In the genomic region with DNA sequence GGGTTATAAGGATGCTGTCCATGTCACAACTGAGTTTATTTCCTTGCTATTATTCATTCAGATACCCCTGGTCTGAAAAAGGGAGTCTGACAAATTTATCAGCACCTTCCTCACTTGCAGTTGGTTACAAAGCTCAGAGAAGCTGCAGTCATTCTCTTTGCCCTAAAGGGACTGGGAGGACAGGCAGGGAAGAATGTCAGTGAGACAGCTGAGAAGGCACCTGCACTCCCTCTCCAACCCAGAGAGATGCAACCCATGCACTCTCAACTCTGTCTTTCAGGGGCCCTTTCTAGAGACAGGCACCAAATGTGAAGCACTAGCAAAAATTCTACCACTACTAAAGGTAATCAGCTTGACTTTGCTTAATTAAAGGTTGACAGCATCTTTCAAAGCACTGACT, we compare ENCODE assay signal across 25 cellular contexts.
DNase-seq lines count a peak whose midpoint lies in the region; ATAC-seq and TF ChIP-seq lines count a peak whose summit lies in the region.
"Had no signal": no experiment of that assay in that cellular context is flagged by ENCODE, and none has a peak within 500 bp of the region (broad histone marks: within the 10 kb centered on the region; RNA-seq: fewer than 3 reads in every experiment).

No MANE protein-coding gene starts in this region.

- H3K9me2 ChIP-seq in PC-3 (replicated peaks; ENCODE audit: low read length) = no peaks in the 10 kb centered on the region

- no peaks in the 10 kb centered on the region for H3K27me3 Mint-ChIP-seq in neural crest cell (ENCODE audit: low read depth)
- H3K27me3 Mint-ChIP-seq: activated B cell treated with CpG ODN at 0.5 μM for 24 hours; CD8-positive, alpha-beta memory T cell had no signal

- H3K9me3 ChIP-seq in PC-3 (ENCODE audit: low read length) = peaks cover 6% of the 10 kb centered on the region; the same call in 1 of the 2 replicates
- H3K9me3 ChIP-seq: SJCRH30 had no signal

- TF ChIP-seq CTCF in PC-3 (conservative IDR thresholded peaks at IDR 0.05; ENCODE audit: low read depth, low read length) = no peak
- no peak for TF ChIP-seq CTCF in neural crest cell (conservative IDR thresholded peaks at IDR 0.05)

- 0 out of 2 replicates have a peak overlapping the region, but pooled peaks have one; percentile 24 for H2AFZ ChIP-seq in PC-3 (ENCODE audit: low read length)

- H3K9ac ChIP-seq in PC-3 (ENCODE audit: low read length) = peak overlapping the region; percentile 70

- CTCF ChIA-PET in PC-3 (lab: Charles Lee) = interaction anchor here (0.6 to 0.9 kb wide), 2 partner anchors 22 to 245 kb away, joined by 5 to 7 read pairs; no protein-coding TSS in a partner anchor

- H3K36me3 Mint-ChIP-seq in neural crest cell (ENCODE audit: low read depth) = peaks cover 10% of the 10 kb centered on the region

- peak overlapping the region; percentile 67 for H3K4me2 ChIP-seq in PC-3 (ENCODE audit: low read length)

- peak overlapping the region; percentile 22 for H3K4me3 Mint-ChIP-seq in neural crest cell
- H3K4me3 Mint-ChIP-seq: activated B cell treated with CpG ODN at 0.5 μM for 24 hours; CD8-positive, alpha-beta memory T cell; HFFc6 had no signal

- H4K20me1 ChIP-seq in PC-3 (ENCODE audit: low read length) = no peaks in the 10 kb centered on the region

- peak overlapping the region; percentile 95 for H3K27ac ChIP-seq in PC-3 (ENCODE audit: low read length)
- H3K27ac ChIP-seq in epithelial cell of prostate = peak overlapping the region; percentile 46
- H3K27ac ChIP-seq: coronary artery, gastroesophageal sphincter, SJCRH30, tibial artery had no signal

- H3K79me2 ChIP-seq in PC-3 (ENCODE audit: low read length) = no peaks in the 10 kb centered on the region

- ATAC-seq in PC-3 = peak; percentile 54
- ATAC-seq: gastroesophageal sphincter had no signal

- TSS peak; percentile 95 for BruUV-seq in PC-3 (replicated peaks; lab: Mats Ljungman, UMichigan)

- DNase-seq in H7 = peak; percentile 42
- peak; percentile 49 for DNase-seq in PC-3
- no peak for DNase-seq in epithelial cell of prostate (ENCODE audit: low read depth, low spot score)
- DNase-seq in neural crest cell (ENCODE audit: low read depth, low spot score) = no peak
- DNase-seq in NCI-H524 treated with DMSO at 0.1 percent for 48 hours (lab: John Stamatoyannopoulos, UW) = no peak
- no peak for DNase-seq in D341Med (ENCODE audit: low spot score)
- no peak for DNase-seq in NOMO-1 (lab: John Stamatoyannopoulos, UW; ENCODE audit: unreplicated experiment in 2 of 2)
- no peak for DNase-seq in midbrain (lab: John Stamatoyannopoulos, UW)
- DNase-seq: activated B cell treated with CpG ODN at 0.5 μM for 24 hours; activated T-cell treated with anti-CD3 and anti-CD28 coated beads, Interleukin-2, amount 50 U/mL, for 72 hours; CD8-positive, alpha-beta memory T cell; DND-41; HFFc6; left cardiac atrium; NCI-H1105 treated with DMSO at 0.1 percent for 48 hours; NCI-H2171; NCI-H748 treated with DMSO at 0.1 percent for 48 hours; nucleus accumbens; right cardiac atrium; stimulated activated CD4-positive, alpha-beta T cell treated with anti-CD3 and anti-CD28 coated beads, Interleukin-15, amount 100 ng/mL, for 24 hours; tibial artery had no signal

- intact Hi-C loops in PC-3 (cut with micrococcal nuclease) = loop anchor here (1.0 to 5.0 kb wide), 4 partner anchors 22 to 250 kb away; a partner anchor contains a TSS

- peaks cover 5% of the 10 kb centered on the region for H3K9me3 Mint-ChIP-seq in neural crest cell

- peaks cover 41% of the 10 kb centered on the region for H3K4me1 Mint-ChIP-seq in neural crest cell
- H3K4me1 Mint-ChIP-seq: activated B cell treated with CpG ODN at 0.5 μM for 24 hours had no signal

- H3K4me1 ChIP-seq in PC-3 (ENCODE audit: insufficient read depth, low read length) = peaks cover 31% of the 10 kb centered on the region
- H3K4me1 ChIP-seq: gastroesophageal sphincter, SJCRH30, tibial artery had no signal

- H3K36me3 ChIP-seq in H7 (replicated peaks; ENCODE audit: control insufficient read depth, insufficient read depth, low read length) (no peaks in the 10 kb centered on the region), PC-3 (ENCODE audit: low read depth, low read length) (peaks cover 3% of the 10 kb centered on the region; the same call in 1 of the 2 replicates)
- H3K36me3 ChIP-seq: SJCRH30 had no signal

- H3K27ac Mint-ChIP-seq in neural crest cell (ENCODE audit: unreplicated experiment) = peak overlapping the region; percentile 75
- H3K27ac Mint-ChIP-seq: activated B cell treated with CpG ODN at 0.5 μM for 24 hours; activated naive CD4-positive, alpha-beta T cell treated with anti-CD3 and anti-CD28 coated beads, Interleukin-2, amount 50 U/mL, for 72 hours; activated T-cell treated with anti-CD3 and anti-CD28 coated beads, Interleukin-2, amount 50 U/mL, for 72 hours; HFFc6 had no signal

- H3K27me3 ChIP-seq in H7 (ENCODE audit: control insufficient read depth, insufficient read depth, low read length) (no peaks in the 10 kb centered on the region), PC-3 (ENCODE audit: low read length) (no peaks in the 10 kb centered on the region)
- H3K27me3 ChIP-seq: gastroesophageal sphincter, tibial artery had no signal

- H3F3A ChIP-seq in PC-3 (ENCODE audit: low read length, unreplicated experiment) = peaks cover 9% of the 10 kb centered on the region

- POLR2A ChIA-PET in PC-3 (lab: Charles Lee; ENCODE audit: unreplicated experiment) = interaction anchor here (0.7 kb wide), 1 partner anchor 73 kb away, joined by 5 read pairs; no protein-coding TSS in a partner anchor

- H3K4me3 ChIP-seq in H7 (ENCODE audit: insufficient read depth, low read depth, low read length) (no peak overlapping the region), PC-3 (ENCODE audit: low read length) (peak overlapping the region; percentile 17; the same call in 1 of the 2 replicates)
- H3K4me3 ChIP-seq: coronary artery, gastroesophageal sphincter, SJCRH30, tibial artery had no signal

Comparison
In these comparisons a context has a peak if more than half of its experiments do, and no peak if none do; other contexts are left out.
1. DNase-seq: peak in H7 (single experiment) and PC-3 (single experiment); none in epithelial cell of prostate (single experiment), neural crest cell (single experiment), NCI-H524 treated with DMSO at 0.1 percent for 48 hours (single experiment), D341Med (single experiment), NOMO-1 (0 of 2) and midbrain (single experiment).